Comparison of ENCODE assay signal across 8 cellular contexts in the genomic region with DNA sequence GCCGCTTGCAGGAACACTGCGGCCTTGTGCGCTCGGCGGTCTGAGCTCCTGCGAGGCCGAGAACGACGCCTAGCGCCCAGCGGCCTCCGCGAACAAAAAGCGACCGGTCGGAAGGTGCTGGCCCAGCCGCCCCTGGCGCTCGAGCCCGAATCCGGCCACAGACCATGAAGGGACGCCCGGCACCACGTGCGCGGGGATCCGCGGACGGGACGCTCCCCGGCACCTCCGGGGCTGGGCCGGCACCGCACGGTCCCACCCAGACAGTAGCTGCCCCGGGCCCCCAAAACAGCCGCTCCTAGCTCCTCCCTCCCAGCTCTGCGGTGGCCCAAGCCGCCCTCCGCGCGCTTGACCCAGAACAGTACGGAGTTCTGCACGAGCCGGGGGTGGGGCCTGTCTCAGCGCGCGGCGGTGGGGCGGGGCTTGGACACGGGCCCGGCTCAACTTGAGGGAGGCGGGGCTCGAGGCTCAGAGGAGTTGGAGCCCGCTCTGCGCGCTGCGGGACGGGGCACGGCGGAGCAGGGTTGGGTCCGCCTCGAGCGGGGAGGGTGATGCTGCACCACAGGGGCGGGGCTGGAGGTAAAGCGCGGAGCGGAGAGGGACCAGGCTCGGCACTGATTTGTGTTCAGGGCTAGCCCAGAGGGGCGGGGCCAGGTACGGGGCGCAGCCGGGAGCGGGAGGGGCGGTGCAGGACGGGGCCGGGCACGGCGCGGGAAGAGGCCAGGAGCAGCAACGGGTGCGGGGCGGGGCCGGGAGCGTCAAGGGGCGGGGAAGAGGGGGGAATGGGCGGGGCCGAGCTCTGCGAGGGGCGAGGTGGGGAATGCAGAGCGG. TPM values are rescaled to one million over a fixed set of nuclear protein-coding genes. Genes with fewer than 3 reads are reported as not detected.
DNase-seq lines count a peak whose midpoint lies in the region; ATAC-seq and TF ChIP-seq lines count a peak whose summit lies in the region.

No MANE protein-coding gene starts in this region.

- H3K27ac Mint-ChIP-seq in activated B cell treated with CpG ODN at 0.5 μM for 24 hours: peak overlapping the region; percentile 46

- H3K9me3 ChIP-seq in spleen: no peaks in the 10 kb centered on the region

- no peaks in the 10 kb centered on the region for H3K27me3 ChIP-seq in spleen (replicated peaks in 1 of 7)

- H3K36me3 ChIP-seq in spleen: no peaks in the 10 kb centered on the region

- H3K36me3 Mint-ChIP-seq in activated B cell treated with CpG ODN at 0.5 μM for 24 hours (ENCODE audit: low read depth): no peaks in the 10 kb centered on the region

- TF ChIP-seq POLR2A in spleen (IDR thresholded peaks at IDR 0.05): peak in 2 of 3 donors; percentile 60 to 72

- ATAC-seq in GM18873 (IDR thresholded peaks at IDR 0.05; ENCODE audit: low FRiP score, unreplicated experiment) (peak; percentile 92), HG03135 (IDR thresholded peaks at IDR 0.05; ENCODE audit: unreplicated experiment) (peak; percentile 89), activated B cell treated with CpG ODN at 0.5 μM for 24 hours (ENCODE audit: low read depth) (peak; percentile 91)

- no peaks in the 10 kb centered on the region for H3K9me3 Mint-ChIP-seq in activated B cell treated with CpG ODN at 0.5 μM for 24 hours

- TF ChIP-seq CTCF in activated B cell treated with CpG ODN at 0.5 μM for 24 hours (IDR thresholded peaks at IDR 0.05) (no peak), spleen (IDR thresholded peaks at IDR 0.05 in 8 of 11, conservative IDR thresholded peaks at IDR 0.05 in 3 of 11) (peak in 2 of 11 experiments; percentile 6 to 11)

- H3K4me1 ChIP-seq in spleen: peaks cover 10 to 61% (median 39%) of the 10 kb centered on the region in 6 donors

- intact Hi-C loops in activated B cell treated with CpG ODN at 0.5 μM for 24 hours (cut with micrococcal nuclease): loop anchor here (1.0 to 10.0 kb wide), 13 partner anchors 33 to 1157 kb away; partner anchors contain the start of genes AFG3L2, CEP76, CHMP1B and MPPE1
- intact Hi-C loops in spleen (cut with DNase I; ENCODE audit: low total_unique reads): loop anchor here (5.0 kb wide), 1 partner anchor 33 kb away; no protein-coding TSS in a partner anchor

- 0 to 1% (median 0%) methylated on average over 48 to 91 of the region's 91 CpGs for WGBS in spleen, 5 donors

- peak overlapping the region; percentile 85 for H3K4me3 Mint-ChIP-seq in activated B cell treated with CpG ODN at 0.5 μM for 24 hours

- CTCF ChIA-PET in activated B cell treated with CpG ODN at 0.5 μM for 24 hours (lab: Charles Lee): interaction anchor here (1.9 to 4.0 kb wide), 3 partner anchors 14 to 59 kb away, joined by 8 to 22 read pairs (median 12); no protein-coding TSS in a partner anchor

- peak overlapping the region; percentile 78 for H3K27ac ChIP-seq in caudate nucleus (ENCODE audit: low read depth, low read length)
- peak overlapping the region; percentile 39 to 97 (median 93) for H3K27ac ChIP-seq in spleen

- no peaks in the 10 kb centered on the region for H3K27me3 Mint-ChIP-seq in activated B cell treated with CpG ODN at 0.5 μM for 24 hours

- H3K4me3 ChIP-seq in spleen: peak overlapping the region; percentile 70 to 97 (median 89)

- DNase-seq in AG08395 (ENCODE audit: low spot score): peak; percentile 97
- peak; percentile 100 for DNase-seq in NCI-H2196 treated with DMSO at 0.1 percent for 48 hours (lab: John Stamatoyannopoulos, UW; ENCODE audit: unreplicated experiment)
- peak; percentile 96 for DNase-seq in activated B cell treated with CpG ODN at 0.5 μM for 24 hours
- DNase-seq in caudate nucleus (lab: John Stamatoyannopoulos, UW): peak in 60 of 61 donors; percentile 48 to 99 (median 83)
- peak; percentile 71 for DNase-seq in inferior parietal cortex (ENCODE audit: extremely low spot score)
- peak; percentile 100 for DNase-seq in spleen

- POLR2A ChIA-PET in activated B cell treated with CpG ODN at 0.5 μM for 24 hours (lab: Charles Lee): interaction anchor here (0.6 to 3.9 kb wide), 16 partner anchors 15 to 1587 kb away, joined by 3 to 18 read pairs (median 6); partner anchors contain the start of genes CEP76, MPPE1, PRELID3A and PSMG2

- H3K4me1 Mint-ChIP-seq in activated B cell treated with CpG ODN at 0.5 μM for 24 hours: peaks cover 18% of the 10 kb centered on the region

RNA-seq across cellular contexts. Expression of gene IMPA2, which starts 0.5 kb away (rescaled TPM):
- 5.8 and 7.5 TPM in 2 replicates for total RNA-seq in activated B cell treated with CpG ODN at 0.5 μM for 24 hours
- 10 to 100 TPM; 16.6 to 60.7 (median 44.4) TPM for total RNA-seq in spleen
- 10 to 100 TPM; 11.1 to 27.7 (median 16.4) TPM for polyA plus RNA-seq in spleen

Comparison
In these comparisons a context has a peak if more than half of its experiments do, and no peak if none do; other contexts are left out.
1. Peak in every context shown above with its lines: DNase-seq, ATAC-seq, H3K4me3 ChIP-seq and H3K27ac ChIP-seq.